In the genomic region with DNA sequence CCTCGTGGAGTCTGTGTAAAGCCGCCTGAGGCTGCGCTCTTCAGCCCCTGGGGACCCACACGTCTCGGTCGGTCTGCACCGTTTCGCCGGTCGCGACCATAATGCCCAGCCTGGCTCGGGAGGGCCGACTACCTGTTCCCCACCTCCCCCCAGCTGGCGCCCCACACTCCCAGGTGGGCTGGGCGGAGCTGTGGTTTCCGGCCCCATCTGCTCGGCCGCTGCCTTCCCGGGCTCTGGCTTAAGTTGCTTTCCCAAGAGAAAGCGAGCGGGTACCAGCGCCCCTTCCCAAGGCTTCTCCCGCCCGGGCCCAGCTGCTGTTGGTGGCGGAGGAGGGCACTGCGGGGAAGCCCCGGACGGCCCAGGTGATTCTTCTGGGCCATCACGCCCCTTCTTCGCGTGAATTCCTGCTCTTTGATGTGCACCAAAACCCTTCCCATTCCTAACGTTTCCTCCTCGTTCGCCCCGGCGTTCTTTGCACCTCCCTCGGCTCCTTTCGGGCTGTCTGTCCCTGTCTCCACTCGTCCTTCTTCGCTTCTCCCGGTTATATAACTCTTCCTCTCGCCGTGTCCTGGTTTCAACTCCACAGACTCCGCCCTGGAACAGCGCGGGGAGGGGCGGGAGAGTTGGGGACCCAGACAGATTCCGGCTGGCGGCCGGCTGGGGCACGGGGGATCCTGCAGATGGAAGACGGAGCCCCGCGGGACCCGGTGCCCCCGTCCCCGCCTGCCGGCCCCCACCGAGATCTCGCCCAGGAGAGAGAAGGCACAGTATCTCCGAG, we compare ENCODE assay signal across 1 cellular context.
TF ChIP-seq lines count a peak whose summit lies in the region.

No MANE protein-coding gene starts in this region.

TF ChIP-seq in GM23338, 12 proteins besides CTCF, POLR2A, EP300 and RAD21 (continued from another document):
- TF ChIP-seq ZNF462 (CRISPR knock-in tag; IDR thresholded peaks at IDR 0.05) = no peak
- no peak for TF ChIP-seq ZNF331 (CRISPR knock-in tag; IDR thresholded peaks at IDR 0.05; ENCODE audit: low read depth)
- TF ChIP-seq NANOG (IDR thresholded peaks at IDR 0.05; ENCODE audit: borderline replicate concordance) = no peak
TF ChIP-seq in GM23338: peak in this region for 0.
